Comparison of ENCODE assay signal across 19 cellular contexts in the genomic region with DNA sequence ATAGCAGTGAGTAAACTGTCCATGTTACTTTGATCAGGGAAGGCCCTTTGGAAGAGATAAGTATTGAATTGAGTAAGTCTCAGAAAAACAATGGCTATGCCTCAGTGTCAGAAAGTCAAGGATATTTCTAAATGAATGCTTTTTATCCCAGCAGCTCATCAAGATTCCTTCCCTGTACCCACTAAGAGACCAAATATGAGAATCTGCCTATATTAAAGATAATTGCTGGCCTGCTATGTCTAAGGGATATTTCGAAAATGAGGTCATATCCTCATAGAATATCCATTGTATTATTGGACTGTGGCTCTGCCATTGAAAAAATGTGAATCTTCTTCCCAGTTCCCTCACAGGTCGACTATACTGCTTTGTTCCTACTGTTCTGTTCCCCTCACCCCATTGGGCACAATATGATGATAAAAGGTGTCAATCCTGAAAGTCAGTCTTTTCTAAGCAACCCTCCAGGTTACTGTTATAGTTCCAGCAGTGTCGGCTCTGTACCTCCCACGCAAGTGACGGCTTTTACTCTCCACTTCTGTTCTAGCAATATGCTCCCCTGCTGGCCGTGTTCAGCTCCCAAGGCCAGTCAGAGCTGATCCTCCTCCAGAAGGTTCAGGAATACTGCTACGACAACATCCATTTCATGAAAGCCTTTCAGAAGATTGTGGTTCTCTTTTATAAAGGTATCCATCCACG. TPM values are rescaled to one million over a fixed set of nuclear protein-coding genes. Genes with fewer than 3 reads are reported as not detected.
DNase-seq lines count a peak whose midpoint lies in the region; ATAC-seq and TF ChIP-seq lines count a peak whose summit lies in the region.
"Had no signal": no experiment of that assay in that cellular context is flagged by ENCODE, and none has a peak within 500 bp of the region (broad histone marks: within the 10 kb centered on the region; RNA-seq: fewer than 3 reads in every experiment).

No MANE protein-coding gene starts in this region.

- TF ChIP-seq CTCF in AG04449 (IDR thresholded peaks at IDR 0.05; ENCODE audit: insufficient read depth, low read length, missing control alignments) (no peak), choroid plexus epithelial cell (conservative IDR thresholded peaks at IDR 0.05; ENCODE audit: low read depth, low read length) (peak; percentile 15), mesothelial cell of epicardium (IDR thresholded peaks at IDR 0.05; ENCODE audit: unreplicated experiment) (no peak), upper lobe of right lung (IDR thresholded peaks at IDR 0.05) (no peak)

- no peaks in the 10 kb centered on the region for H3K27me3 Mint-ChIP-seq in mesothelial cell of epicardium (ENCODE audit: low read depth)
- H3K27me3 Mint-ChIP-seq in activated CD4-positive, alpha-beta T cell treated with anti-CD3 and anti-CD28 coated beads, Interleukin-2, amount 10 ng/mL, durations not matched to agents 24 days and 14 days: no peaks in the 10 kb centered on the region
- H3K27me3 Mint-ChIP-seq: activated naive CD4-positive, alpha-beta T cell treated with anti-CD3 and anti-CD28 coated beads, Interleukin-2, amount 10 ng/mL, durations not matched to agents 7 days and 5 days; naive thymus-derived CD4-positive, alpha-beta T cell had no signal

- H3K4me1 Mint-ChIP-seq in mesothelial cell of epicardium: no peaks in the 10 kb centered on the region
- H3K4me1 Mint-ChIP-seq in activated CD4-positive, alpha-beta T cell treated with anti-CD3 and anti-CD28 coated beads, Interleukin-2, amount 10 ng/mL, durations not matched to agents 24 days and 14 days: peaks cover 1% of the 10 kb centered on the region
- H3K4me1 Mint-ChIP-seq: activated naive CD4-positive, alpha-beta T cell treated with anti-CD3 and anti-CD28 coated beads, Interleukin-2, amount 10 ng/mL, durations not matched to agents 7 days and 5 days had no signal

- H3K36me3 Mint-ChIP-seq in mesothelial cell of epicardium: peaks cover 33% of the 10 kb centered on the region
- peaks cover 73% of the 10 kb centered on the region for H3K36me3 Mint-ChIP-seq in activated CD4-positive, alpha-beta T cell treated with anti-CD3 and anti-CD28 coated beads, Interleukin-2, amount 10 ng/mL, durations not matched to agents 24 days and 14 days (ENCODE audit: low read depth)

- H3K4me1 ChIP-seq in upper lobe of right lung: no peaks in the 10 kb centered on the region
- H3K4me1 ChIP-seq: breast epithelium, lower lobe of right lung had no signal

- H3K27me3 ChIP-seq in upper lobe of right lung: no peaks in the 10 kb centered on the region
- H3K27me3 ChIP-seq: breast epithelium had no signal

- H3K4me3 Mint-ChIP-seq in mesothelial cell of epicardium: no peak overlapping the region
- no peak overlapping the region for H3K4me3 Mint-ChIP-seq in activated CD4-positive, alpha-beta T cell treated with anti-CD3 and anti-CD28 coated beads, Interleukin-2, amount 10 ng/mL, durations not matched to agents 24 days and 14 days
- H3K4me3 Mint-ChIP-seq: activated naive CD4-positive, alpha-beta T cell treated with anti-CD3 and anti-CD28 coated beads, Interleukin-2, amount 10 ng/mL, durations not matched to agents 7 days and 5 days; naive thymus-derived CD4-positive, alpha-beta T cell had no signal

- no peak overlapping the region for H3K27ac ChIP-seq in upper lobe of right lung
- H3K27ac ChIP-seq: breast epithelium, lower lobe of right lung, PC-9, SK-N-MC had no signal

- peak; percentile 59 for DNase-seq in AG04449 (ENCODE audit: low read depth, low spot score)
- DNase-seq in NCI-H2227 (lab: John Stamatoyannopoulos, UW; ENCODE audit: unreplicated experiment): peak; percentile 63
- DNase-seq in choroid plexus epithelial cell (ENCODE audit: low read depth): peak; percentile 39
- DNase-seq in mesothelial cell of epicardium (ENCODE audit: low spot score in 2 of 2, unreplicated experiment in 2 of 2): no peak
- no peak for DNase-seq in Right ventricle myocardium inferior (ENCODE audit: missing footprints)
- DNase-seq in upper lobe of right lung: no peak
- DNase-seq in activated CD4-positive, alpha-beta T cell treated with anti-CD3 and anti-CD28 coated beads, Interleukin-2, amount 10 ng/mL, durations not matched to agents 24 days and 14 days: no peak
- DNase-seq: activated CD4-positive, alpha-beta T cell treated with anti-CD3 and anti-CD28 coated beads for 48 hours; activated naive CD4-positive, alpha-beta T cell treated with anti-CD3 and anti-CD28 coated beads, Interleukin-2, amount 10 ng/mL, durations not matched to agents 7 days and 5 days; COR-L47; lower lobe of right lung; naive thymus-derived CD4-positive, alpha-beta T cell; NCI-H2029; NCI-H69; stimulated activated naive CD4-positive, alpha-beta T cell treated with Interleukin-2 at 50 U/mL for 16 hours had no signal

- POLR2A ChIA-PET in AG04449 (lab: Yijun Ruan, JAX): no interaction called here

- intact Hi-C loops in Right ventricle myocardium inferior (cut with DNase I) (loop anchor here (5.0 kb wide), 1 partner anchor 220 kb away; no protein-coding TSS in a partner anchor), upper lobe of right lung (cut with DNase I) (no loop called here)
- intact Hi-C loops in activated CD4-positive, alpha-beta T cell treated with anti-CD3 and anti-CD28 coated beads, Interleukin-2, amount 10 ng/mL, durations not matched to agents 24 days and 14 days (cut with micrococcal nuclease): loop anchor here (5.0 kb wide), 2 partner anchors 55 to 220 kb away; a partner anchor contains a TSS

- no peaks in the 10 kb centered on the region for H3K9me3 ChIP-seq in upper lobe of right lung
- H3K9me3 ChIP-seq: breast epithelium, lower lobe of right lung had no signal

- no peak overlapping the region for H3K4me3 ChIP-seq in AG04449 (ENCODE audit: low read depth, low read length)
- H3K4me3 ChIP-seq in choroid plexus epithelial cell (ENCODE audit: low read depth, low read length): no peak overlapping the region
- H3K4me3 ChIP-seq in upper lobe of right lung: no peak overlapping the region
- H3K4me3 ChIP-seq: breast epithelium, lower lobe of right lung, PC-9, SK-N-MC had no signal

- H3K27ac Mint-ChIP-seq in mesothelial cell of epicardium: peak overlapping the region; percentile 39
- H3K27ac Mint-ChIP-seq in activated CD4-positive, alpha-beta T cell treated with anti-CD3 and anti-CD28 coated beads, Interleukin-2, amount 10 ng/mL, durations not matched to agents 24 days and 14 days: no peak overlapping the region
- H3K27ac Mint-ChIP-seq: activated naive CD4-positive, alpha-beta T cell treated with anti-CD3 and anti-CD28 coated beads, Interleukin-2, amount 10 ng/mL, durations not matched to agents 7 days and 5 days; naive thymus-derived CD4-positive, alpha-beta T cell had no signal

- ATAC-seq in Right ventricle myocardium inferior (no peak), upper lobe of right lung (no peak), HG02610 (IDR thresholded peaks at IDR 0.05; ENCODE audit: unreplicated experiment) (no peak)
- ATAC-seq: lower lobe of right lung; naive thymus-derived CD4-positive, alpha-beta T cell had no signal

- peaks cover 54% of the 10 kb centered on the region for H3K36me3 ChIP-seq in upper lobe of right lung
- H3K36me3 ChIP-seq: breast epithelium had no signal

- H3K9me3 Mint-ChIP-seq in mesothelial cell of epicardium: no peaks in the 10 kb centered on the region
- no peaks in the 10 kb centered on the region for H3K9me3 Mint-ChIP-seq in activated CD4-positive, alpha-beta T cell treated with anti-CD3 and anti-CD28 coated beads, Interleukin-2, amount 10 ng/mL, durations not matched to agents 24 days and 14 days
- H3K9me3 Mint-ChIP-seq: activated naive CD4-positive, alpha-beta T cell treated with anti-CD3 and anti-CD28 coated beads, Interleukin-2, amount 10 ng/mL, durations not matched to agents 7 days and 5 days; naive thymus-derived CD4-positive, alpha-beta T cell had no signal

- CTCF ChIA-PET in AG04449 (lab: Yijun Ruan, JAX): interaction anchor here (1.0 to 8.3 kb wide), 7 partner anchors 9 to 222 kb away, joined by 3 to 92 read pairs (median 3); no protein-coding TSS in a partner anchor

RNA-seq across cellular contexts. Expression of a gene that starts 51.7 kb away (rescaled TPM):
- total RNA-seq in mesothelial cell of epicardium: 73.9 to 77.6 TPM (median 75.9 TPM) in 3 replicates
- total RNA-seq in Right ventricle myocardium inferior: 369 TPM
- 28.0 TPM for total RNA-seq in upper lobe of right lung
- 104 and 113 TPM in 2 replicates for total RNA-seq in activated CD4-positive, alpha-beta T cell treated with anti-CD3 and anti-CD28 coated beads, Interleukin-2, amount 10 ng/mL, durations not matched to agents 24 days and 14 days

RNA-seq across cellular contexts. Expression of a gene that starts 52.1 kb away (rescaled TPM):
- total RNA-seq in mesothelial cell of epicardium (23.5 to 25.0 TPM (median 24.4 TPM) in 3 replicates), Right ventricle myocardium inferior (21.9 TPM), upper lobe of right lung (12.3 TPM)
- 8.0 and 8.7 TPM in 2 replicates for total RNA-seq in activated CD4-positive, alpha-beta T cell treated with anti-CD3 and anti-CD28 coated beads, Interleukin-2, amount 10 ng/mL, durations not matched to agents 24 days and 14 days

RNA-seq across cellular contexts. Expression of a gene that starts 55.9 kb away (rescaled TPM):
- total RNA-seq in mesothelial cell of epicardium: 63.1 to 70.0 TPM (median 69.5 TPM) in 3 replicates
- 16.7 TPM for total RNA-seq in Right ventricle myocardium inferior
- 185 TPM for total RNA-seq in upper lobe of right lung
- 0.91 and 1.1 TPM in 2 replicates for total RNA-seq in activated CD4-positive, alpha-beta T cell treated with anti-CD3 and anti-CD28 coated beads, Interleukin-2, amount 10 ng/mL, durations not matched to agents 24 days and 14 days

Comparison
In these comparisons a context has a peak if more than half of its experiments do, and no peak if none do; other contexts are left out.
1. DNase-seq: peak in AG04449 (single experiment), NCI-H2227 (single experiment) and choroid plexus epithelial cell (single experiment); none in mesothelial cell of epicardium (0 of 2), Right ventricle myocardium inferior (single experiment), upper lobe of right lung (single experiment) and activated CD4-positive, alpha-beta T cell treated with anti-CD3 and anti-CD28 coated beads, Interleukin-2, amount 10 ng/mL, durations not matched to agents 24 days and 14 days (single experiment).